In genomic region chrX:107775000-107775733, GRCh38 we compare ENCODE assay signal across 8 cellular contexts.
A peak's percentile ranks its signal among the peaks of the same experiment; 100 is the strongest.
DNase-seq lines count a peak whose midpoint lies in the region; ATAC-seq lines count a peak whose summit lies in the region.

No MANE protein-coding gene starts in this region.

- peaks cover 43% of the 10 kb centered on the region for H3K27me3 ChIP-seq in iPS-18a (ENCODE audit: control insufficient read depth, insufficient read depth, low read length)

- ATAC-seq in GM18873 (IDR thresholded peaks at IDR 0.05; ENCODE audit: low FRiP score, unreplicated experiment) (peak; percentile 13), HG03095 (IDR thresholded peaks at IDR 0.05; ENCODE audit: unreplicated experiment) (peak; percentile 20)
- ATAC-seq in stimulated activated naive CD8-positive, alpha-beta T cell treated with anti-CD3 and anti-CD28 coated beads, Interleukin-15, Interleukin-2, amounts not matched to agents 100 U/mL and 50 U/mL, for 24 hours, result no peak

- H3K9me3 ChIP-seq in iPS-18a (ENCODE audit: control insufficient read depth, low read depth, low read length), result no peaks in the 10 kb centered on the region

- DNase-seq in activated gamma-delta T cell treated with Interleukin-2 at 50 U/mL for 16 hours (peak; percentile 6), NCI-H1105 (lab: John Stamatoyannopoulos, UW) (no peak), NCI-H1105 treated with DMSO at 0.1 percent for 48 hours (lab: John Stamatoyannopoulos, UW) (no peak), COLO668 (lab: John Stamatoyannopoulos, UW; ENCODE audit: unreplicated experiment) (no peak)
- DNase-seq in stimulated activated naive CD8-positive, alpha-beta T cell treated with anti-CD3 and anti-CD28 coated beads, Interleukin-15, Interleukin-2, amounts not matched to agents 100 U/mL and 50 U/mL, for 24 hours, result peak; percentile 6

- peaks cover 28% of the 10 kb centered on the region for H3K4me1 ChIP-seq in iPS-18a (ENCODE audit: control insufficient read depth, low read depth, low read length)

- H3K4me3 ChIP-seq in iPS-18a (ENCODE audit: low read length), result peak overlapping the region; percentile 65

- H3K36me3 ChIP-seq in iPS-18a (ENCODE audit: control insufficient read depth, low read depth, low read length), result no peaks in the 10 kb centered on the region

- H3K9ac ChIP-seq in iPS-18a (ENCODE audit: low read length), result no peak overlapping the region

- no peak overlapping the region for H3K27ac ChIP-seq in iPS-18a (ENCODE audit: low read length)

Comparison
In these comparisons a context has a peak if more than half of its experiments do, and no peak if none do; other contexts are left out.
1. DNase-seq: peak in activated gamma-delta T cell treated with Interleukin-2 at 50 U/mL for 16 hours (single experiment) and stimulated activated naive CD8-positive, alpha-beta T cell treated with anti-CD3 and anti-CD28 coated beads, Interleukin-15, Interleukin-2, amounts not matched to agents 100 U/mL and 50 U/mL, for 24 hours (single experiment); none in NCI-H1105 (single experiment), NCI-H1105 treated with DMSO at 0.1 percent for 48 hours (single experiment) and COLO668 (single experiment).